ENCODE assay signal across 18 cellular contexts in the genomic region with DNA sequence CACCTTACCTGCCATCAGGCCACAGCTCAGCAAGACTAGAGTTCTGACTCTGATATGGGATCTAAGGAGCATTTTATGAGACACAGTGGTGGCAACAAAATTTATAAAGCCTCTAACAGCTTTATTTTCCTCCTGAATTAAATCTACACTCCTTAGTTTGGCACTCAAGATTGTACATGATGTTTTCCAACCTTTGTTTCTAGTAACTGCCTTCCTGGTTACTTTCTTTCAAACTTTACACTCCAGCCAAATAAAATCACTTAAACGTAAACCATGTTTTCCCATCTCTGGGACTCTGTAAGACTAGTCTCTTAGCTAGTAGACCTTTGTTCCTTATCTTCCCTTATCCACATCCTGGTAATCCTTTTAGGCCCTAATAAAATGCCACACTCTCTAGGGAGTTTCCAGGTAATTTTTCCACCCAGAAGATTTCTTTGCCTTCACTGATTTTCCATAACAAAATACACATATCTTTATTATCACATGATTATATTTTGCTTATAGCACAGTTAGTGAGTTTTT.
DNase-seq lines count a peak whose midpoint lies in the region; ATAC-seq, FAIRE-seq and TF ChIP-seq lines count a peak whose summit lies in the region.
"Had no signal": no experiment of that assay in that cellular context is flagged by ENCODE, and none has a peak within 500 bp of the region (broad histone marks: within the 10 kb centered on the region; RNA-seq: fewer than 3 reads in every experiment).

No MANE protein-coding gene starts in this region.

- H3K9me2 ChIP-seq in hepatocyte (replicated peaks; ENCODE audit: insufficient read depth), result no peaks in the 10 kb centered on the region

- TF ChIP-seq CTCF in hepatocyte (IDR thresholded peaks at IDR 0.05; ENCODE audit: poor library complexity) (no peak), pancreas (IDR thresholded peaks at IDR 0.05) (no peak), GM10248 (IDR thresholded peaks at IDR 0.05; ENCODE audit: control extremely low read depth, extremely low read depth, low read depth, missing control alignments) (no peak)

- peak; percentile 39 for FAIRE-seq in pancreas (lab: Jason Lieb, UNC)
- FAIRE-seq: G401.6, H54 had no signal

- no peak overlapping the region for H3K4me3 Mint-ChIP-seq in stimulated activated memory B cell treated with anti-CD40 and anti-IgM and Interleukin-4, amounts not matched to agents 10 μg/mL and 1 μg/mL and 100 μg/mL, for 72 hours
- H3K4me3 Mint-ChIP-seq: CD4-positive, CD25-positive, alpha-beta regulatory T cell had no signal

- H3K36me3 Mint-ChIP-seq in stimulated activated memory B cell treated with anti-CD40 and anti-IgM and Interleukin-4, amounts not matched to agents 10 μg/mL and 1 μg/mL and 100 μg/mL, for 72 hours, result no peaks in the 10 kb centered on the region
- H3K36me3 Mint-ChIP-seq: CD4-positive, CD25-positive, alpha-beta regulatory T cell had no signal

- no peaks in the 10 kb centered on the region for H3K27me3 Mint-ChIP-seq in stimulated activated memory B cell treated with anti-CD40 and anti-IgM and Interleukin-4, amounts not matched to agents 10 μg/mL and 1 μg/mL and 100 μg/mL, for 72 hours

- no peak overlapping the region for H3K4me3 ChIP-seq in hepatocyte
- H3K4me3 ChIP-seq in pancreas, result no peak overlapping the region
- H3K4me3 ChIP-seq: BLaER1 treated with 17β-estradiol and CSF1 and Interleukin-3, amounts not matched to agents 10 nM and 100 nM; GM23248 had no signal

- peaks cover 23% of the 10 kb centered on the region for H3K4me1 Mint-ChIP-seq in stimulated activated memory B cell treated with anti-CD40 and anti-IgM and Interleukin-4, amounts not matched to agents 10 μg/mL and 1 μg/mL and 100 μg/mL, for 72 hours
- H3K4me1 Mint-ChIP-seq: CD4-positive, CD25-positive, alpha-beta regulatory T cell had no signal

- H3K79me2 ChIP-seq in hepatocyte, result no peaks in the 10 kb centered on the region

- POLR2A ChIA-PET in GM10248 (lab: Yijun Ruan, JAX), result no interaction called here

- DNase-seq in NCI-H82 (lab: John Stamatoyannopoulos, UW) (peak; percentile 20), NCI-H82 treated with DMSO at 0.1 percent for 48 hours (lab: John Stamatoyannopoulos, UW; ENCODE audit: unreplicated experiment) (no peak), hepatocyte (ENCODE audit: low spot score) (peak; percentile 7), pancreas (no peak), GM10248 (ENCODE audit: extremely low spot score) (no peak)
- DNase-seq in NK-92 treated with Interleukin-12 subunit alpha and Interleukin-12 subunit beta, amount 100 ng/mL, for 24 hours (lab: John Stamatoyannopoulos, UW), result no peak
- no peak for DNase-seq in stimulated activated CD4-positive, alpha-beta T cell treated with anti-CD3 and anti-CD28 coated beads, Interleukin-2, amount 100 ng/mL, for 48 hours
- DNase-seq: CD4-positive, CD25-positive, alpha-beta regulatory T cell; DMS79; EL; GM23248 had no signal

- 15% methylated on average over 1 of the region's 1 CpG for WGBS in hepatocyte (ENCODE audit: low lambda C conversion rate, missing lambda C conversion rate)
- WGBS in pancreas, 2 donors, result 51 to 61% methylated on average over 1 of the region's 1 CpG

- H3K4me1 ChIP-seq in hepatocyte (ENCODE audit: insufficient read depth), result no peaks in the 10 kb centered on the region
- no peaks in the 10 kb centered on the region for H3K4me1 ChIP-seq in pancreas

- H3K27ac ChIP-seq in hepatocyte (peak overlapping the region; percentile 82), pancreas (no peak overlapping the region)
- H3K27ac ChIP-seq: 22Rv1; BLaER1 treated with 17β-estradiol and CSF1 and Interleukin-3, amounts not matched to agents 10 nM and 100 nM; GM23248; HL-60 had no signal

- H3K27me3 ChIP-seq in hepatocyte (no peaks in the 10 kb centered on the region), pancreas (no peaks in the 10 kb centered on the region)
- H3K27me3 ChIP-seq: BLaER1 treated with 17β-estradiol and CSF1 and Interleukin-3, amounts not matched to agents 10 nM and 100 nM had no signal

- H2AFZ ChIP-seq in hepatocyte, result no peak overlapping the region
- H2AFZ ChIP-seq: GM23248 had no signal

- no peak overlapping the region for H3K4me2 ChIP-seq in hepatocyte

- H3K9me3 ChIP-seq in hepatocyte (ENCODE audit: low read depth), result no peaks in the 10 kb centered on the region
- H3K9me3 ChIP-seq in pancreas, result no peaks in the 10 kb centered on the region

- H4K20me1 ChIP-seq in hepatocyte (ENCODE audit: insufficient read depth, poor library complexity, severe bottlenecking), result no peaks in the 10 kb centered on the region
- H4K20me1 ChIP-seq: BLaER1 treated with 17β-estradiol and CSF1 and Interleukin-3, amounts not matched to agents 10 nM and 100 nM had no signal

- H3K36me3 ChIP-seq in hepatocyte (replicated peaks; ENCODE audit: insufficient read depth, low read depth), result no peaks in the 10 kb centered on the region
- H3K36me3 ChIP-seq in pancreas, result no peaks in the 10 kb centered on the region
- H3K36me3 ChIP-seq: BLaER1 treated with 17β-estradiol and CSF1 and Interleukin-3, amounts not matched to agents 10 nM and 100 nM had no signal

- ATAC-seq in pancreas, result no peak
- no peak for ATAC-seq in stimulated activated memory B cell treated with anti-CD40 and anti-IgM and Interleukin-4, amounts not matched to agents 10 μg/mL and 1 μg/mL and 100 μg/mL, for 72 hours
- ATAC-seq: HCT116 had no signal

- H3K9me3 Mint-ChIP-seq in stimulated activated memory B cell treated with anti-CD40 and anti-IgM and Interleukin-4, amounts not matched to agents 10 μg/mL and 1 μg/mL and 100 μg/mL, for 72 hours, result peaks cover 3% of the 10 kb centered on the region

- peak overlapping the region; percentile 90 for H3K27ac Mint-ChIP-seq in stimulated activated memory B cell treated with anti-CD40 and anti-IgM and Interleukin-4, amounts not matched to agents 10 μg/mL and 1 μg/mL and 100 μg/mL, for 72 hours
- H3K27ac Mint-ChIP-seq: CD4-positive, CD25-positive, alpha-beta regulatory T cell had no signal

- intact Hi-C loops in pancreas (cut with DNase I), result no loop called here

- CTCF ChIA-PET in GM10248 (lab: Yijun Ruan, JAX), result interaction anchor here (0.7 to 1.8 kb wide), 3 partner anchors 12 to 32 kb away, joined by 3 to 4 read pairs (median 3); no protein-coding TSS in a partner anchor

Comparison
In these comparisons a context has a peak if more than half of its experiments do, and no peak if none do; other contexts are left out.
1. DNase-seq: peak in NCI-H82 (single experiment) and hepatocyte (single experiment); none in NCI-H82 treated with DMSO at 0.1 percent for 48 hours (single experiment), pancreas (0 of 6), GM10248 (single experiment), NK-92 treated with Interleukin-12 subunit alpha and Interleukin-12 subunit beta, amount 100 ng/mL, for 24 hours (single experiment) and stimulated activated CD4-positive, alpha-beta T cell treated with anti-CD3 and anti-CD28 coated beads, Interleukin-2, amount 100 ng/mL, for 48 hours (0 of 2).